17 cellular contexts compared by ENCODE assay signal in genomic region chr1:178939328-178939727, GRCh38.
DNase-seq lines count a peak whose midpoint lies in the region; ATAC-seq, FAIRE-seq and TF ChIP-seq lines count a peak whose summit lies in the region.
"Had no signal": no experiment of that assay in that cellular context is flagged by ENCODE, and none has a peak within 500 bp of the region (broad histone marks: within the 10 kb centered on the region; RNA-seq: fewer than 3 reads in every experiment).

No MANE protein-coding gene starts in this region.

- H3K4me3 ChIP-seq in astrocyte (ENCODE audit: insufficient read depth, low read depth, low read length) = no peak overlapping the region
- H3K4me3 ChIP-seq in thoracic aorta = peak overlapping the region; percentile 59

- H3K9me3 Mint-ChIP-seq in astrocyte (ENCODE audit: unreplicated experiment) (no peaks in the 10 kb centered on the region), nephron progenitor cell (no peaks in the 10 kb centered on the region), endothelial cell (ENCODE audit: unreplicated experiment) (no peaks in the 10 kb centered on the region)
- H3K9me3 Mint-ChIP-seq: activated naive CD4-positive, alpha-beta T cell treated with anti-CD3 and anti-CD28 coated beads, Interleukin-2, amount 50 U/mL, for 72 hours had no signal

- H3K9ac ChIP-seq in astrocyte (ENCODE audit: low read length) = no peak overlapping the region

- H3K4me1 Mint-ChIP-seq in astrocyte (ENCODE audit: low read depth, unreplicated experiment) = peaks cover 14% of the 10 kb centered on the region
- H3K4me1 Mint-ChIP-seq in nephron progenitor cell = peaks cover 73% of the 10 kb centered on the region
- peaks cover 12% of the 10 kb centered on the region for H3K4me1 Mint-ChIP-seq in endothelial cell (ENCODE audit: unreplicated experiment)

- H3K27me3 ChIP-seq in astrocyte (ENCODE audit: insufficient read depth, low read length) (no peaks in the 10 kb centered on the region), thoracic aorta (replicated peaks; ENCODE audit: insufficient read depth) (no peaks in the 10 kb centered on the region)

- no peaks in the 10 kb centered on the region for H3K9me3 ChIP-seq in astrocyte (ENCODE audit: insufficient read depth, low read depth, low read length)
- no peaks in the 10 kb centered on the region for H3K9me3 ChIP-seq in thoracic aorta

- no peak overlapping the region for H2AFZ ChIP-seq in astrocyte (ENCODE audit: low read depth, low read length)

- no peaks in the 10 kb centered on the region for H4K20me1 ChIP-seq in astrocyte (ENCODE audit: insufficient read depth, low read length)

- TF ChIP-seq CTCF in astrocyte (IDR thresholded peaks at IDR 0.05; ENCODE audit: insufficient read depth, low read depth, low read length) (no peak), nephron progenitor cell (IDR thresholded peaks at IDR 0.05) (no peak), thoracic aorta (IDR thresholded peaks at IDR 0.05) (no peak), endothelial cell (IDR thresholded peaks at IDR 0.05; ENCODE audit: unreplicated experiment) (no peak)

- FAIRE-seq in astrocyte (lab: Jason Lieb, UNC) = peak; percentile 65

- H3K4me3 Mint-ChIP-seq in astrocyte (ENCODE audit: unreplicated experiment) (no peak overlapping the region), nephron progenitor cell (peak overlapping the region; percentile 28), endothelial cell (ENCODE audit: unreplicated experiment) (no peak overlapping the region)
- H3K4me3 Mint-ChIP-seq: activated CD8-positive, alpha-beta memory T cell treated with anti-CD3 and anti-CD28 coated beads, Interleukin-2, amount 10 ng/mL, durations not matched to agents 7 days and 5 days had no signal

- ATAC-seq in Right ventricle myocardium superior (ENCODE audit: poor library complexity) = peak; percentile 58
- ATAC-seq in thoracic aorta (ENCODE audit: insufficient number of reproducible peaks, low FRiP score, low read depth) = peak; percentile 46
- ATAC-seq: activated CD8-positive, alpha-beta memory T cell treated with anti-CD3 and anti-CD28 coated beads, Interleukin-2, amount 10 ng/mL, durations not matched to agents 7 days and 5 days; activated naive CD4-positive, alpha-beta T cell treated with anti-CD3 and anti-CD28 coated beads, Interleukin-2, amount 50 U/mL, for 72 hours had no signal

- H3K4me1 ChIP-seq in astrocyte (ENCODE audit: insufficient read depth, low read length) = peaks cover 30% of the 10 kb centered on the region
- H3K4me1 ChIP-seq in thoracic aorta (ENCODE audit: control insufficient read depth in 1 of 2, low read depth in 2 of 2) = peaks cover 34 to 65% of the 10 kb centered on the region in 2 donors

- H3K27me3 Mint-ChIP-seq in astrocyte (ENCODE audit: low read depth, unreplicated experiment) (peaks cover 10% of the 10 kb centered on the region), nephron progenitor cell (ENCODE audit: low read depth, poor library complexity) (peaks cover 6% of the 10 kb centered on the region), endothelial cell (ENCODE audit: unreplicated experiment) (no peaks in the 10 kb centered on the region)

- H3K79me2 ChIP-seq in astrocyte (ENCODE audit: insufficient read depth, low read length) = no peaks in the 10 kb centered on the region

- peak overlapping the region; percentile 50 for H3K4me2 ChIP-seq in astrocyte (ENCODE audit: low read length)

- intact Hi-C loops in Right ventricle myocardium superior (cut with DNase I) = no loop called here

- H3K27ac Mint-ChIP-seq in astrocyte (ENCODE audit: unreplicated experiment) (no peak overlapping the region), nephron progenitor cell (peak overlapping the region; percentile 99), endothelial cell (ENCODE audit: unreplicated experiment) (no peak overlapping the region)
- H3K27ac Mint-ChIP-seq: activated CD8-positive, alpha-beta memory T cell treated with anti-CD3 and anti-CD28 coated beads, Interleukin-2, amount 10 ng/mL, durations not matched to agents 7 days and 5 days; activated naive CD4-positive, alpha-beta T cell treated with anti-CD3 and anti-CD28 coated beads, Interleukin-2, amount 50 U/mL, for 72 hours had no signal

- DNase-seq in astrocyte (ENCODE audit: low read depth) (no peak), Right ventricle myocardium superior (no peak), nephron progenitor cell (no peak), thoracic aorta (ENCODE audit: low spot score) (no peak), DMS 273 treated with DMSO at 0.1 percent for 48 hours (lab: John Stamatoyannopoulos, UW) (no peak), NCI-H345 (lab: John Stamatoyannopoulos, UW) (no peak), endothelial cell (ENCODE audit: low spot score) (no peak), GM19240 (ENCODE audit: insufficient read length, low spot score) (no peak)
- DNase-seq: activated CD8-positive, alpha-beta memory T cell treated with anti-CD3 and anti-CD28 coated beads, Interleukin-2, amount 10 ng/mL, durations not matched to agents 7 days and 5 days; EL; NCI-H1048; NCI-H524; SIG-M5; stimulated activated CD4-positive, alpha-beta T cell treated with anti-CD3 and anti-CD28 coated beads, Interleukin-4, amount 100 ng/mL, for 24 hours; stimulated activated naive CD4-positive, alpha-beta T cell had no signal

- no peak overlapping the region for H3K27ac ChIP-seq in astrocyte (ENCODE audit: low read depth, low read length)
- peak overlapping the region; percentile 92 to 95 for H3K27ac ChIP-seq in thoracic aorta
- H3K27ac ChIP-seq: C4-2B had no signal

- peaks cover 4% of the 10 kb centered on the region for H3K36me3 Mint-ChIP-seq in astrocyte (ENCODE audit: low read depth, unreplicated experiment)
- H3K36me3 Mint-ChIP-seq in nephron progenitor cell (ENCODE audit: low read depth) = no peaks in the 10 kb centered on the region
- no peaks in the 10 kb centered on the region for H3K36me3 Mint-ChIP-seq in endothelial cell (ENCODE audit: low read depth, unreplicated experiment)
- H3K36me3 Mint-ChIP-seq: activated CD8-positive, alpha-beta memory T cell treated with anti-CD3 and anti-CD28 coated beads, Interleukin-2, amount 10 ng/mL, durations not matched to agents 7 days and 5 days; activated naive CD4-positive, alpha-beta T cell treated with anti-CD3 and anti-CD28 coated beads, Interleukin-2, amount 50 U/mL, for 72 hours had no signal

- H3K36me3 ChIP-seq in astrocyte (ENCODE audit: insufficient read depth, low read length) (no peaks in the 10 kb centered on the region), thoracic aorta (no peaks in the 10 kb centered on the region)
